Comparison of ENCODE assay signal across 29 cellular contexts in genomic region chr15:80773792-80774352, GRCh38. TPM values are rescaled to one million over a fixed set of nuclear protein-coding genes. Genes with fewer than 3 reads are reported as not detected.
"Had no signal": no experiment of that assay in that cellular context is flagged by ENCODE, and none has a peak within 500 bp of the region (broad histone marks: within the 10 kb centered on the region; RNA-seq: fewer than 3 reads in every experiment).

No MANE protein-coding gene starts in this region.

- DNase-seq: activated CD4-positive, alpha-beta T cell treated with anti-CD3 and anti-CD28 coated beads for 36 hours; activated CD4-positive, alpha-beta T cell treated with anti-CD3 and anti-CD28 coated beads, Interleukin-2, amount 10 ng/mL, durations not matched to agents 7 days and 5 days; activated CD4-positive, alpha-beta T cell treated with anti-CD3 and anti-CD28 coated beads, Interleukin-2, amount 50 U/mL, for 48 hours; activated CD8-positive, alpha-beta T cell treated with anti-CD3 and anti-CD28 coated beads, Interleukin-2, amount 10 ng/mL, durations not matched to agents 7 days and 5 days; activated gamma-delta T cell; activated naive CD4-positive, alpha-beta T cell treated with Interleukin-2 at 50 U/mL for 16 hours; activated T-cell treated with anti-CD3 and anti-CD28 coated beads, Interleukin-2, amount 50 U/mL, for 24 hours; adrenal gland; body of pancreas; caudate nucleus; cerebellar nuclear complex; MM.1S; NCI-H1092 treated with DMSO at 0.1 percent for 48 hours; NCI-H187; NCI-H2029 treated with DMSO at 0.1 percent for 48 hours; NCI-H2107; NCI-H510A; NCI-H526; OCI-M1; SHP77; SJCRH30; T1000 had no signal

- ATAC-seq: activated CD4-positive, alpha-beta T cell treated with anti-CD3 and anti-CD28 coated beads for 36 hours; activated CD4-positive, CD25-positive, alpha-beta regulatory T cell treated with anti-CD3 and anti-CD28 coated beads, Interleukin-2, amount 50 U/mL, for 24 hours; activated CD8-positive, alpha-beta T cell treated with anti-CD3 and anti-CD28 coated beads, Interleukin-2, amount 10 ng/mL, durations not matched to agents 7 days and 5 days; activated naive CD4-positive, alpha-beta T cell treated with anti-CD3 and anti-CD28 coated beads, Interleukin-2, amount 50 U/mL, for 72 hours; body of pancreas; WTC11 had no signal

- H3K27ac ChIP-seq: adrenal gland, body of pancreas, KMS-11, SJCRH30, SK-N-MC had no signal

- H3K4me3 Mint-ChIP-seq: activated CD4-positive, alpha-beta T cell treated with anti-CD3 and anti-CD28 coated beads for 36 hours; activated CD4-positive, alpha-beta T cell treated with anti-CD3 and anti-CD28 coated beads, Interleukin-2, amount 10 ng/mL, durations not matched to agents 7 days and 5 days; activated CD8-positive, alpha-beta T cell treated with anti-CD3 and anti-CD28 coated beads, Interleukin-2, amount 10 ng/mL, durations not matched to agents 7 days and 5 days; activated T-cell treated with anti-CD3 and anti-CD28 coated beads, Interleukin-2, amount 50 U/mL, for 24 hours; WTC11 had no signal

- H3K36me3 Mint-ChIP-seq: activated naive CD4-positive, alpha-beta T cell treated with anti-CD3 and anti-CD28 coated beads, Interleukin-2, amount 50 U/mL, for 72 hours; WTC11 had no signal

- H3K27ac Mint-ChIP-seq: activated CD4-positive, alpha-beta T cell treated with anti-CD3 and anti-CD28 coated beads for 36 hours; activated CD4-positive, alpha-beta T cell treated with anti-CD3 and anti-CD28 coated beads, Interleukin-2, amount 10 ng/mL, durations not matched to agents 7 days and 5 days; activated CD8-positive, alpha-beta T cell treated with anti-CD3 and anti-CD28 coated beads, Interleukin-2, amount 10 ng/mL, durations not matched to agents 7 days and 5 days; activated naive CD4-positive, alpha-beta T cell treated with anti-CD3 and anti-CD28 coated beads, Interleukin-2, amount 50 U/mL, for 72 hours; activated T-cell treated with anti-CD3 and anti-CD28 coated beads, Interleukin-2, amount 50 U/mL, for 24 hours; activated T-helper 2 cell treated with anti-CD3 and anti-CD28 coated beads, Interferon-gamma antibody, Interleukin-2, Interleukin-4, amounts not matched to agents 10 μg/mL and 5 μg/mL and 100 μg/mL, durations not matched to agents 14 hours and 24 hours and 36 hours; WTC11 had no signal

- H3K9me3 Mint-ChIP-seq: activated CD4-positive, alpha-beta T cell treated with anti-CD3 and anti-CD28 coated beads, Interleukin-2, amount 10 ng/mL, durations not matched to agents 7 days and 5 days; activated naive CD4-positive, alpha-beta T cell treated with anti-CD3 and anti-CD28 coated beads, Interleukin-2, amount 50 U/mL, for 72 hours; activated T-cell treated with anti-CD3 and anti-CD28 coated beads, Interleukin-2, amount 50 U/mL, for 24 hours; activated T-helper 2 cell treated with anti-CD3 and anti-CD28 coated beads, Interferon-gamma antibody, Interleukin-2, Interleukin-4, amounts not matched to agents 10 μg/mL and 5 μg/mL and 100 μg/mL, durations not matched to agents 14 hours and 24 hours and 36 hours had no signal

- H3K4me1 Mint-ChIP-seq: activated CD4-positive, alpha-beta T cell treated with anti-CD3 and anti-CD28 coated beads for 36 hours; WTC11 had no signal

RNA-seq across cellular contexts. Expression of gene CEMIP, which starts 5.3 kb away (rescaled TPM):
- total RNA-seq: activated CD4-positive, alpha-beta T cell treated with anti-CD3 and anti-CD28 coated beads, Interleukin-2, amount 10 ng/mL, durations not matched to agents 7 days and 5 days; activated CD8-positive, alpha-beta T cell treated with anti-CD3 and anti-CD28 coated beads, Interleukin-2, amount 10 ng/mL, durations not matched to agents 7 days and 5 days; activated naive CD4-positive, alpha-beta T cell treated with anti-CD3 and anti-CD28 coated beads, Interleukin-2, amount 50 U/mL, for 72 hours; T-helper 1 cell treated with Interleukin-12 subunit alpha and Interleukin-12 subunit beta and Interleukin-4 antibody, amounts not matched to agents 30 ng/mL and 1 ng/mL, for 36 hours had no signal
